7 cellular contexts compared by ENCODE assay signal in genomic region chr20:49774213-49774612, GRCh38. TPM values are rescaled to one million over a fixed set of nuclear protein-coding genes. Genes with fewer than 3 reads are reported as not detected.
A peak's percentile ranks its signal among the peaks of the same experiment; 100 is the strongest.
DNase-seq lines count a peak whose midpoint lies in the region; ATAC-seq and TF ChIP-seq lines count a peak whose summit lies in the region.
"Not testable (repeated sequence)": the region's sequence is repeated elsewhere in the genome, so short reads cannot be mapped to it uniquely, and the experiment has no call there.

No MANE protein-coding gene starts in this region.

- H2BK15ac ChIP-seq in mesenchymal stem cell (ENCODE audit: low read depth, poor library complexity, severe bottlenecking), result not testable (repeated sequence)

- H4K8ac ChIP-seq in mesenchymal stem cell (ENCODE audit: low read length), result not testable (repeated sequence)

- not testable (repeated sequence) for H3K27me3 Mint-ChIP-seq in Calu3 (ENCODE audit: unreplicated experiment); central memory CD8-positive, alpha-beta T cell

- peaks cover 40% of the 10 kb centered on the region for H3K79me2 ChIP-seq in PC-9 (ENCODE audit: low read depth)

- H3K4me1 ChIP-seq in PC-9 (replicated peaks; ENCODE audit: insufficient read depth), result peaks cover 77% of the 10 kb centered on the region
- peaks cover 21 to 75% (median 44%) of the 10 kb centered on the region in 3 donors for H3K4me1 ChIP-seq in esophagus squamous epithelium
- H3K4me1 ChIP-seq in mesenchymal stem cell (ENCODE audit: control insufficient read depth, insufficient read depth, low read depth, low read length), result peaks cover 21% of the 10 kb centered on the region
- peaks cover 38 to 55% of the 10 kb centered on the region in 2 donors for H3K4me1 ChIP-seq in gastrocnemius medialis
- peaks cover 6 to 41% (median 36%) of the 10 kb centered on the region in 5 donors for H3K4me1 ChIP-seq in subcutaneous abdominal adipose tissue (ENCODE audit: control insufficient read depth in 5 of 5, insufficient read depth in 5 of 5, low read length in 5 of 5)

- not testable (repeated sequence) for TF ChIP-seq CTCF in Calu3 (IDR thresholded peaks at IDR 0.05; ENCODE audit: unreplicated experiment); PC-9 (conservative IDR thresholded peaks at IDR 0.05); esophagus squamous epithelium (IDR thresholded peaks at IDR 0.05); gastrocnemius medialis (IDR thresholded peaks at IDR 0.05 in 4 of 5, conservative IDR thresholded peaks at IDR 0.05 in 1 of 5)

- H3K9me3 Mint-ChIP-seq in Calu3 (ENCODE audit: low read depth, unreplicated experiment); central memory CD8-positive, alpha-beta T cell: not testable (repeated sequence)

- not testable (repeated sequence) for H3K27me3 ChIP-seq in PC-9 (ENCODE audit: insufficient read depth, low read depth); esophagus squamous epithelium; mesenchymal stem cell (ENCODE audit: control insufficient read depth in 1 of 2, insufficient read depth in 1 of 2, low read length in 2 of 2); gastrocnemius medialis; subcutaneous abdominal adipose tissue (ENCODE audit: control insufficient read depth in 5 of 5, insufficient read depth in 4 of 5, low read length in 5 of 5)

- ATAC-seq in central memory CD8-positive, alpha-beta T cell (replicated peaks; ENCODE audit: extremely low read depth, poor library complexity, severe bottlenecking); gastrocnemius medialis: not testable (repeated sequence)

- BruUV-seq in Calu3 (replicated peaks; lab: Mats Ljungman, UMichigan); PC-9 (replicated peaks; lab: Mats Ljungman, UMichigan): not testable (repeated sequence)

- H2BK5ac ChIP-seq in mesenchymal stem cell (ENCODE audit: low read depth, low read length, poor library complexity, severe bottlenecking), result not testable (repeated sequence)

- CTCF ChIA-PET in Calu3 (lab: Charles Lee) (interaction anchor here (0.7 to 2.6 kb wide), 4 partner anchors 16 to 98 kb away, joined by 3 to 15 read pairs (median 6); partner anchors contain the start of gene SLC9A8), PC-9 (lab: Charles Lee) (interaction anchor here (0.7 to 1.0 kb wide), 2 partner anchors 57 to 82 kb away, joined by 3 to 6 read pairs; no protein-coding TSS in a partner anchor)

- H3K4ac ChIP-seq in mesenchymal stem cell (ENCODE audit: low read depth in 1 of 2, low read length in 2 of 2), result not testable (repeated sequence)

- not testable (repeated sequence) for H2AK5ac ChIP-seq in mesenchymal stem cell (ENCODE audit: low read length, severe bottlenecking)

- H3K4me3 ChIP-seq in PC-9, result peak overlapping the region; percentile 52
- not testable (repeated sequence) for H3K4me3 ChIP-seq in esophagus squamous epithelium; mesenchymal stem cell (ENCODE audit: insufficient read depth in 1 of 2, low read depth in 1 of 2, low read length in 2 of 2); gastrocnemius medialis; subcutaneous abdominal adipose tissue (ENCODE audit: low read depth in 1 of 5, low read length in 5 of 5)

- H2BK120ac ChIP-seq in mesenchymal stem cell (ENCODE audit: low read depth, low read length), result not testable (repeated sequence)

- H3K9me2 ChIP-seq in PC-9 (ENCODE audit: insufficient read depth), result not testable (repeated sequence)

- not testable (repeated sequence) for DNase-seq in Calu3; PC-9; central memory CD8-positive, alpha-beta T cell (ENCODE audit: low spot score in 2 of 2); esophagus squamous epithelium (lab: John Stamatoyannopoulos, UW); mesenchymal stem cell; gastrocnemius medialis

- not testable (repeated sequence) for H3K23ac ChIP-seq in mesenchymal stem cell (ENCODE audit: low read length in 2 of 2)

- intact Hi-C loops in Calu3 (cut with micrococcal nuclease; ENCODE audit: unreplicated experiment) (loop anchor here (10.0 kb wide), 1 partner anchor 79 kb away; no protein-coding TSS in a partner anchor), PC-9 (cut with micrococcal nuclease; ENCODE audit: unreplicated experiment) (loop anchor here (5.0 kb wide), 1 partner anchor 113 kb away; no protein-coding TSS in a partner anchor), gastrocnemius medialis (cut with DNase I; ENCODE audit: low total_unique reads) (loop anchor here (2.0 to 5.0 kb wide), 2 partner anchors 57 to 87 kb away; no protein-coding TSS in a partner anchor)
- intact Hi-C loops in esophagus squamous epithelium (cut with DNase I), result not testable (repeated sequence)

- H3K27ac ChIP-seq in PC-9 (peak overlapping the region; percentile 96), esophagus squamous epithelium (peak overlapping the region in 3 of 4 donors; percentile 49 to 91 (median 85)), gastrocnemius medialis (peak overlapping the region; percentile 83 to 89 (median 86)), subcutaneous abdominal adipose tissue (ENCODE audit: low read depth, low read length) (peak overlapping the region; percentile 84)
- not testable (repeated sequence) for H3K27ac ChIP-seq in mesenchymal stem cell (ENCODE audit: low read length, poor library complexity, severe bottlenecking)

- H3K9ac ChIP-seq in mesenchymal stem cell (ENCODE audit: low read length); subcutaneous abdominal adipose tissue (ENCODE audit: low read length in 5 of 5): not testable (repeated sequence)

- not testable (repeated sequence) for H4K20me1 ChIP-seq in PC-9 (ENCODE audit: insufficient read depth)

- peak overlapping the region; percentile 18 for H3K4me3 Mint-ChIP-seq in Calu3 (ENCODE audit: low read depth, unreplicated experiment)
- not testable (repeated sequence) for H3K4me3 Mint-ChIP-seq in central memory CD8-positive, alpha-beta T cell

- 77 to 90% methylated on average over 8 of the region's 8 CpGs for WGBS in esophagus squamous epithelium, 2 donors
- 93% methylated on average over 8 of the region's 8 CpGs for WGBS in mesenchymal stem cell

- H3K36me3 Mint-ChIP-seq in Calu3 (ENCODE audit: insufficient read depth, unreplicated experiment), result peaks cover 33% of the 10 kb centered on the region
- H3K36me3 Mint-ChIP-seq in central memory CD8-positive, alpha-beta T cell (ENCODE audit: insufficient read depth), result not testable (repeated sequence)

- H3K14ac ChIP-seq in mesenchymal stem cell (ENCODE audit: low read length in 2 of 2), result not testable (repeated sequence)

- peak overlapping the region; percentile 11 for H4K91ac ChIP-seq in mesenchymal stem cell (ENCODE audit: low read length)

- peaks cover 82% of the 10 kb centered on the region for H3K4me1 Mint-ChIP-seq in Calu3 (ENCODE audit: low read depth, unreplicated experiment)
- peaks cover 10% of the 10 kb centered on the region for H3K4me1 Mint-ChIP-seq in central memory CD8-positive, alpha-beta T cell

- TF ChIP-seq POLR2A in esophagus squamous epithelium (IDR thresholded peaks at IDR 0.05); gastrocnemius medialis (IDR thresholded peaks at IDR 0.05): not testable (repeated sequence)

- H2AFZ ChIP-seq in PC-9; mesenchymal stem cell (ENCODE audit: low read depth, low read length): not testable (repeated sequence)

- not testable (repeated sequence) for H3K79me1 ChIP-seq in mesenchymal stem cell (replicated peaks; ENCODE audit: low read length, poor library complexity, severe bottlenecking)

- in situ Hi-C loops in gastrocnemius medialis (cut with MboI; ENCODE audit: low sequenced_read_pairs in 4 of 4), result not testable (repeated sequence)

- not testable (repeated sequence) for H3K9me3 ChIP-seq in PC-9 (ENCODE audit: insufficient read depth, low read depth); esophagus squamous epithelium; mesenchymal stem cell (ENCODE audit: control insufficient read depth, low read length); gastrocnemius medialis; subcutaneous abdominal adipose tissue (ENCODE audit: control insufficient read depth in 5 of 5, low read length in 5 of 5)

- not testable (repeated sequence) for H3K36me3 ChIP-seq in PC-9 (ENCODE audit: low read depth); esophagus squamous epithelium; mesenchymal stem cell (ENCODE audit: control insufficient read depth in 1 of 2, insufficient read depth in 2 of 2, low read depth in 1 of 2, low read length in 2 of 2); gastrocnemius medialis; subcutaneous abdominal adipose tissue (ENCODE audit: control insufficient read depth in 5 of 5, insufficient read depth in 5 of 5, low read length in 5 of 5)

- H3F3A ChIP-seq in PC-9 (ENCODE audit: insufficient read depth, low read depth), result peaks cover 75% of the 10 kb centered on the region

- POLR2A ChIA-PET in PC-9 (lab: Charles Lee; ENCODE audit: unreplicated experiment), result not testable (repeated sequence)

- H3K4me2 ChIP-seq in PC-9, result peak overlapping the region; percentile 78
- H3K4me2 ChIP-seq in mesenchymal stem cell (ENCODE audit: low read length, poor library complexity, severe bottlenecking), result not testable (repeated sequence)

- H2BK12ac ChIP-seq in mesenchymal stem cell (ENCODE audit: low read length in 2 of 2), result peak overlapping the region in 1 of 2 experiments; percentile 21

- peak overlapping the region in 1 of 2 experiments; percentile 37 for H3K18ac ChIP-seq in mesenchymal stem cell (ENCODE audit: low read depth in 1 of 2, low read length in 2 of 2)

- peak overlapping the region; percentile 85 for H3K27ac Mint-ChIP-seq in Calu3 (ENCODE audit: unreplicated experiment)
- H3K27ac Mint-ChIP-seq in central memory CD8-positive, alpha-beta T cell (ENCODE audit: low read depth), result peak overlapping the region; percentile 80

RNA-seq across cellular contexts. Expression of gene SLC9A8, which starts 38.4 kb away (rescaled TPM):
- 30.0 and 31.7 TPM in 2 replicates for total RNA-seq in Calu3 (2022)
- 12.7 and 21.4 TPM in 2 replicates for total RNA-seq in PC-9 (2021)
- 10 to 100 TPM; 11.5 to 14.1 (median 11.9) TPM for total RNA-seq in esophagus squamous epithelium
- 3.9 TPM for polyA plus RNA-seq in mesenchymal stem cell (2013, experiment 1 of 2)
- 3.6 TPM for polyA plus RNA-seq in mesenchymal stem cell (2013, experiment 2 of 2)
- 10 to 100 TPM; 12.4 to 20.4 (median 15.1) TPM for total RNA-seq in gastrocnemius medialis
